In the genomic region with DNA sequence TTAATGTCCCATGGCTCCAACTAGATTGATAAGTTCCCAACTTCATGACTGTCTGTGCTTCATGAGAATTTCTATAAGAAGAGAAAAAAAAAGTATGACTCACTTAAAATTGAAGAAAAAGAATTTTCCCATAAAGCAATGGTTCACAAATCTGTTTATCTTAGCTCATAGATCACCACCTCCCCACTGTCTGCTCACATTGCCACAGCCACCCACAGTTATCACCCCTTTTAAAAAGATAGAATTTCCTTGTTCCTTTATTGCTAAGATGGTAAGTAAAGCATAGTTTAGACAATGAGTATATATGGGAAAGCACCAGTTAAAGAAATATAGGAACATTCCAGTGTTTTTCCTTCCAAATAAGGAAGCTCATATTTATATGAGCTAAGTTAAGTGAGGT, we compare ENCODE assay signal across 1 cellular context.
TF ChIP-seq lines count a peak whose summit lies in the region.

No MANE protein-coding gene starts in this region.

TF ChIP-seq in IMR-90, 13 proteins besides CTCF, POLR2A, EP300 and RAD21 (continued from another document):
- TF ChIP-seq, protein P1, sequence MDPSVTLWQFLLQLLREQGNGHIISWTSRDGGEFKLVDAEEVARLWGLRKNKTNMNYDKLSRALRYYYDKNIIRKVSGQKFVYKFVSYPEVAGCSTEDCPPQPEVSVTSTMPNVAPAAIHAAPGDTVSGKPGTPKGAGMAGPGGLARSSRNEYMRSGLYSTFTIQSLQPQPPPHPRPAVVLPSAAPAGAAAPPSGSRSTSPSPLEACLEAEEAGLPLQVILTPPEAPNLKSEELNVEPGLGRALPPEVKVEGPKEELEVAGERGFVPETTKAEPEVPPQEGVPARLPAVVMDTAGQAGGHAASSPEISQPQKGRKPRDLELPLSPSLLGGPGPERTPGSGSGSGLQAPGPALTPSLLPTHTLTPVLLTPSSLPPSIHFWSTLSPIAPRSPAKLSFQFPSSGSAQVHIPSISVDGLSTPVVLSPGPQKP (IDR thresholded peaks at IDR 0.05; ENCODE audit: borderline replicate concordance, low read depth, low read length) = no peak
- TF ChIP-seq FOS (IDR thresholded peaks at IDR 0.05; ENCODE audit: low read depth, low read length) (peak; percentile 69), CEBPB (IDR thresholded peaks at IDR 0.05; ENCODE audit: low read depth, low read length) (peak; percentile 64), BHLHE40 (IDR thresholded peaks at IDR 0.05; ENCODE audit: low read depth, low read length) (peak; percentile 55; the same call in 1 of the 2 replicates), RFX5 (IDR thresholded peaks at IDR 0.05; ENCODE audit: low read depth, low read length) (no peak), CHD1 (IDR thresholded peaks at IDR 0.05; ENCODE audit: low read depth, low read length) (no peak)
